In the genomic region with DNA sequence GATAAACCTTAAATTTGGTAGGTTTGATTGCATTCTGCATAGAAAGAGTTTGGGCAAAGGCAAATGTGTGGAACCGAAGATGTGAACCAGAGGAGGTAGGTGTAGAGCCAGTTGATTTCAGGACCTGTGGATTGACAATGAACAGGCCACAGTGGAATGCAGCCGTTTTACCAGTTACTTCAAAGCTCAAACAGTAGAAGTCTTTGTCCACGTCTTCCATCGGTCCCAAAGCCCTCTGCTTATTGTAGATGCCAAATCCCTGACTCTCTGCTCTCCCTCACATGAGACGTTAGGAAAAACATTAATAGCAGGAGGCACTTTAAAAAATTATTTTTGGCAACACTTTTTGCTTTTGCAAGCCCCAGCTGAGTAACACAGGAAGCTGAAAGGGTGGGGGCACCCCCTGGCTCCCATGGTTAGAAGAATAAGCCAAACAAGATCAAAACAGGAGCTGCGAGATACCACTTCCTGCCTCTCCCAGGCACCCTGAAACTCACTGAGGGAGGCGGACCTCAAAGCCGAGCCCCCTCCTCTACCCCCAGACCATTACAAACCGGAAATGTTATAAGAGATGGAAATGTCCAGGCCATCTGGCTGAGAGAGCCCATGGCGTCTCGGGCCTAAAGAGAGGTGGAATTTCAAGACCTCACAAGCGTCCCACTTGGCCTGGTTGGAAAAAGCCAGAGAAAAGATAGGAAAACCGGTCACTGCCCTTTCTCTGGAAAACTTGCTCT, we compare ENCODE assay signal across 8 cellular contexts. TPM values are rescaled to one million over a fixed set of nuclear protein-coding genes. Genes with fewer than 3 reads are reported as not detected.
DNase-seq lines count a peak whose midpoint lies in the region; FAIRE-seq and TF ChIP-seq lines count a peak whose summit lies in the region.

No MANE protein-coding gene starts in this region.

- peak; percentile 29 for TF ChIP-seq POLR2A in NB4 (IDR thresholded peaks at IDR 0.05; ENCODE audit: extremely low read depth, insufficient read length)

- DNase-seq in GDM1 (lab: John Stamatoyannopoulos, UW) (peak; percentile 42), H4 (ENCODE audit: low spot score) (peak; percentile 40), NB4 (ENCODE audit: low read depth) (peak; percentile 93), activated T-cell treated with anti-CD3 and anti-CD28 coated beads for 48 hours (ENCODE audit: low read depth) (peak; percentile 66), fibroblast of the aortic adventitia (ENCODE audit: low read depth) (peak; percentile 95), putamen (ENCODE audit: low spot score) (peak; percentile 44), urothelium cell line (ENCODE audit: low spot score) (peak; percentile 73), SHP77 treated with DMSO at 0.1 percent for 48 hours (lab: John Stamatoyannopoulos, UW) (no peak)

- TF ChIP-seq CTCF in NB4 (IDR thresholded peaks at IDR 0.05; ENCODE audit: low read depth, low read length) (no peak), fibroblast of the aortic adventitia (IDR thresholded peaks at IDR 0.05; ENCODE audit: insufficient read depth, low read length) (no peak)

- peak overlapping the region; percentile 93 for H3K4me3 ChIP-seq in NB4 (ENCODE audit: low read depth, low read length)
- H3K4me3 ChIP-seq in fibroblast of the aortic adventitia (ENCODE audit: low read depth, low read length): peak overlapping the region; percentile 2

- no peak for FAIRE-seq in urothelium cell line (lab: Jason Lieb, UNC)

RNA-seq across cellular contexts. Expression of gene TRAF3IP3, which starts 13.5 kb away (rescaled TPM):
- total RNA-seq in H4 (2014; rRNA removed; shearing (Covaris generic)): not detected in 2 replicates
- 0.65 TPM in 1 of 2 replicates, not detected in the other for total RNA-seq in fibroblast of the aortic adventitia (ENCODE audit: low replicate concordance)

RNA-seq across cellular contexts. Expression of gene C1orf74, which starts 15.0 kb away (rescaled TPM):
- 5.0 and 6.1 TPM in 2 replicates for total RNA-seq in H4 (2014; rRNA removed; shearing (Covaris generic))
- 2.4 and 3.6 TPM in 2 replicates for total RNA-seq in fibroblast of the aortic adventitia (ENCODE audit: low replicate concordance)

RNA-seq across cellular contexts. Expression of gene IRF6, which starts 36.6 kb away (rescaled TPM):
- total RNA-seq in H4 (2014; rRNA removed; shearing (Covaris generic)): not detected in 2 replicates
- 3.1 TPM in 1 of 2 replicates, not detected in the other for total RNA-seq in fibroblast of the aortic adventitia (ENCODE audit: low replicate concordance)

RNA-seq across cellular contexts. Expression of gene UTP25, which starts 58.4 kb away (rescaled TPM):
- 5.6 and 5.7 TPM in 2 replicates for total RNA-seq in H4 (2014; rRNA removed; shearing (Covaris generic))
- 11.2 and 32.6 TPM in 2 replicates for total RNA-seq in fibroblast of the aortic adventitia (ENCODE audit: low replicate concordance)
